Comparison of ENCODE assay signal across 24 cellular contexts in genomic region chr1:116493036-116493435, GRCh38.
"Had no signal": no experiment of that assay in that cellular context is flagged by ENCODE, and none has a peak within 500 bp of the region (broad histone marks: within the 10 kb centered on the region; RNA-seq: fewer than 3 reads in every experiment).

No MANE protein-coding gene starts in this region.

- H3K4me3 Mint-ChIP-seq: activated naive CD4-positive, alpha-beta T cell treated with anti-CD3 and anti-CD28 coated beads, Interleukin-2, amount 50 U/mL, for 24 hours; activated naive CD8-positive, alpha-beta T cell treated with anti-CD3 and anti-CD28 coated beads, Interleukin-2, amount 50 U/mL, for 24 hours; activated T-cell treated with anti-CD3 and anti-CD28 coated beads, Interleukin-2, amount 50 U/mL, for 24 hours; neural crest cell had no signal

- H3K9me3 Mint-ChIP-seq: activated naive CD4-positive, alpha-beta T cell treated with anti-CD3 and anti-CD28 coated beads, Interleukin-2, amount 50 U/mL, for 24 hours; activated naive CD8-positive, alpha-beta T cell treated with anti-CD3 and anti-CD28 coated beads, Interleukin-2, amount 50 U/mL, for 24 hours; activated T-cell treated with anti-CD3 and anti-CD28 coated beads, Interleukin-2, amount 50 U/mL, for 24 hours; neural crest cell had no signal

- H3K36me3 Mint-ChIP-seq: activated naive CD4-positive, alpha-beta T cell treated with anti-CD3 and anti-CD28 coated beads, Interleukin-2, amount 50 U/mL, for 24 hours had no signal

- H3K9me3 ChIP-seq: colonic mucosa, esophagus squamous epithelium, left ventricle myocardium inferior, mucosa of descending colon, suprapubic skin, tibial nerve had no signal

- H3K4me3 ChIP-seq: colonic mucosa, esophagus squamous epithelium, left ventricle myocardium inferior, mucosa of descending colon, skin epidermis, suprapubic skin, tibial nerve had no signal

- H3K36me3 ChIP-seq: colonic mucosa, esophagus squamous epithelium, left ventricle myocardium inferior, suprapubic skin, tibial nerve had no signal

- H3K4me1 Mint-ChIP-seq: activated naive CD4-positive, alpha-beta T cell treated with anti-CD3 and anti-CD28 coated beads, Interleukin-2, amount 50 U/mL, for 24 hours had no signal

- H3K27ac Mint-ChIP-seq: activated naive CD4-positive, alpha-beta T cell treated with anti-CD3 and anti-CD28 coated beads, Interleukin-2, amount 50 U/mL, for 24 hours; activated naive CD8-positive, alpha-beta T cell treated with anti-CD3 and anti-CD28 coated beads, Interleukin-2, amount 50 U/mL, for 24 hours; activated T-cell treated with anti-CD3 and anti-CD28 coated beads, Interleukin-2, amount 50 U/mL, for 24 hours had no signal

- H3K27ac ChIP-seq: colonic mucosa, epithelial cell of prostate, esophagus squamous epithelium, left ventricle myocardium inferior, suprapubic skin, tibial nerve, VCaP had no signal

- H3K27me3 Mint-ChIP-seq: activated naive CD4-positive, alpha-beta T cell treated with anti-CD3 and anti-CD28 coated beads, Interleukin-2, amount 50 U/mL, for 24 hours; activated naive CD8-positive, alpha-beta T cell treated with anti-CD3 and anti-CD28 coated beads, Interleukin-2, amount 50 U/mL, for 24 hours; activated T-cell treated with anti-CD3 and anti-CD28 coated beads, Interleukin-2, amount 50 U/mL, for 24 hours had no signal

- DNase-seq: activated CD4-positive, alpha-beta T cell treated with anti-CD3 and anti-CD28 coated beads for 4 hours; activated CD4-positive, alpha-beta T cell treated with anti-CD3 and anti-CD28 coated beads, Interleukin-2, amount 50 U/mL, for 48 hours; activated CD8-positive, alpha-beta memory T cell treated with anti-CD3 and anti-CD28 coated beads, Interleukin-2, amount 50 U/mL, for 48 hours; activated gamma-delta T cell treated with Interleukin-2 at 50 U/mL for 16 hours; activated naive CD8-positive, alpha-beta T cell treated with anti-CD3 and anti-CD28 coated beads, Interleukin-2, amount 50 U/mL, for 24 hours; activated T-cell treated with anti-CD3 and anti-CD28 coated beads, Interleukin-2, amount 50 U/mL, for 24 hours; colonic mucosa; effector CD8-positive, alpha-beta T cell; esophagus squamous epithelium; foreskin melanocyte; left ventricle myocardium inferior; occipital lobe; stimulated activated CD4-positive, alpha-beta T cell treated with anti-CD3 and anti-CD28 coated beads, Interleukin-4, amount 100 ng/mL, for 24 hours; stimulated activated naive CD4-positive, alpha-beta T cell; T-helper 1 cell had no signal

- ATAC-seq: activated naive CD8-positive, alpha-beta T cell treated with anti-CD3 and anti-CD28 coated beads, Interleukin-2, amount 50 U/mL, for 24 hours; mucosa of descending colon; sciatic nerve had no signal

- H3K27me3 ChIP-seq: colonic mucosa, esophagus squamous epithelium, suprapubic skin, tibial nerve had no signal
